ENCODE assay signal across 16 cellular contexts in genomic region chr2:5925620-5926019, GRCh38.
DNase-seq lines count a peak whose midpoint lies in the region; FAIRE-seq and TF ChIP-seq lines count a peak whose summit lies in the region.
"Had no signal": no experiment of that assay in that cellular context is flagged by ENCODE, and none has a peak within 500 bp of the region (broad histone marks: within the 10 kb centered on the region; RNA-seq: fewer than 3 reads in every experiment).

No MANE protein-coding gene starts in this region.

- H3K36me3 ChIP-seq in KMS-11 (ENCODE audit: insufficient read depth) = no peaks in the 10 kb centered on the region
- H3K36me3 ChIP-seq in esophagus muscularis mucosa = no peaks in the 10 kb centered on the region
- H3K36me3 ChIP-seq: BLaER1 treated with 17β-estradiol and CSF1 and Interleukin-3, amounts not matched to agents 10 nM and 100 nM; HAP-1 had no signal

- no peak overlapping the region for H3K4me3 Mint-ChIP-seq in brain
- H3K4me3 Mint-ChIP-seq: B cell; CD8-positive, alpha-beta T cell had no signal

- TF ChIP-seq EP300 in esophagus muscularis mucosa (IDR thresholded peaks at IDR 0.05) = no peak

- H3K27ac ChIP-seq in KMS-11 (no peak overlapping the region), esophagus muscularis mucosa (replicated peaks in 1 of 4) (no peak overlapping the region)
- H3K27ac ChIP-seq: 22Rv1; BLaER1 treated with 17β-estradiol and CSF1 and Interleukin-3, amounts not matched to agents 10 nM and 100 nM had no signal

- H3K4me3 ChIP-seq in KMS-11 (IDR thresholded peaks at IDR 0.05; ENCODE audit: insufficient read depth, low read depth, low read length) (no peak overlapping the region), esophagus muscularis mucosa (no peak overlapping the region)
- H3K4me3 ChIP-seq: BLaER1 treated with 17β-estradiol and CSF1 and Interleukin-3, amounts not matched to agents 10 nM and 100 nM; GM12878; HAP-1 had no signal

- H3K9me3 ChIP-seq in esophagus muscularis mucosa = peaks cover 0 to 11% (median 7%) of the 10 kb centered on the region in 4 donors
- H3K9me3 ChIP-seq: BLaER1 treated with 17β-estradiol and CSF1 and Interleukin-3, amounts not matched to agents 10 nM and 100 nM; HAP-1 had no signal

- H3K79me2 ChIP-seq in KMS-11 (ENCODE audit: insufficient read depth, low read depth) = no peaks in the 10 kb centered on the region

- peak overlapping the region; percentile 85; the same call in 1 of the 2 replicates for H3K4me2 ChIP-seq in KMS-11
- H3K4me2 ChIP-seq: BLaER1 treated with 17β-estradiol and CSF1 and Interleukin-3, amounts not matched to agents 10 nM and 100 nM had no signal

- no peak for TF ChIP-seq POLR2A in esophagus muscularis mucosa (IDR thresholded peaks at IDR 0.05; ENCODE audit: low read depth)

- no peaks in the 10 kb centered on the region for H3K27me3 ChIP-seq in KMS-11 (ENCODE audit: insufficient read depth, low read depth)
- no peaks in the 10 kb centered on the region for H3K27me3 ChIP-seq in esophagus muscularis mucosa
- H3K27me3 ChIP-seq: BLaER1 treated with 17β-estradiol and CSF1 and Interleukin-3, amounts not matched to agents 10 nM and 100 nM had no signal

- 68% methylated on average over 3 of the region's 3 CpGs for WGBS in esophagus muscularis mucosa

- TF ChIP-seq CTCF in KMS-11 (conservative IDR thresholded peaks at IDR 0.05; ENCODE audit: low read depth, low read length) (no peak), brain (conservative IDR thresholded peaks at IDR 0.05) (no peak), esophagus muscularis mucosa (IDR thresholded peaks at IDR 0.05) (no peak)

- H2AFZ ChIP-seq in KMS-11 (ENCODE audit: low read depth) = no peak overlapping the region

- peak; percentile 47 for DNase-seq in esophagus muscularis mucosa (ENCODE audit: extremely low spot score)
- DNase-seq in pons (ENCODE audit: low spot score) = peak; percentile 45
- DNase-seq in HTR-8/SVneo (ENCODE audit: insufficient read length, low spot score) = no peak
- no peak for DNase-seq in stimulated activated CD4-positive, alpha-beta T cell treated with anti-CD3 and anti-CD28 coated beads, Interleukin-1b, Interleukin-23, amount 100 ng/mL, for 48 hours
- DNase-seq in HUDEP-2 (lab: John Stamatoyannopoulos, UW; ENCODE audit: unreplicated experiment in 76 of 76) = no peak
- DNase-seq: Calu3; CD8-positive, alpha-beta T cell; DMS79 treated with DMSO at 0.1 percent for 48 hours had no signal

- intact Hi-C loops in esophagus muscularis mucosa (cut with DNase I) = no loop called here

- no peak overlapping the region for H3K9ac ChIP-seq in KMS-11
- H3K9ac ChIP-seq: BLaER1 treated with 17β-estradiol and CSF1 and Interleukin-3, amounts not matched to agents 10 nM and 100 nM had no signal

- peaks cover 27% of the 10 kb centered on the region for H3K4me1 Mint-ChIP-seq in brain
- H3K4me1 Mint-ChIP-seq: B cell had no signal

- H3K36me3 Mint-ChIP-seq in brain = peaks cover 9% of the 10 kb centered on the region
- H3K36me3 Mint-ChIP-seq: CD8-positive, alpha-beta T cell had no signal

- peaks cover 4% of the 10 kb centered on the region for H3K27me3 Mint-ChIP-seq in brain
- H3K27me3 Mint-ChIP-seq: B cell had no signal

- peak overlapping the region in 3 of 5 experiments; percentile 12 to 68 (median 62) for H3K27ac Mint-ChIP-seq in brain
- H3K27ac Mint-ChIP-seq: B cell; CD8-positive, alpha-beta T cell had no signal

- no peaks in the 10 kb centered on the region for H4K20me1 ChIP-seq in KMS-11 (ENCODE audit: insufficient read depth)
- H4K20me1 ChIP-seq: BLaER1 treated with 17β-estradiol and CSF1 and Interleukin-3, amounts not matched to agents 10 nM and 100 nM had no signal

- FAIRE-seq in HTR-8/SVneo (lab: Jason Lieb, UNC) = no peak
- FAIRE-seq: GM12878, GM19239 had no signal

- H3K9me3 Mint-ChIP-seq in brain = peaks cover 16 to 22% (median 17%) of the 10 kb centered on the region in 5 experiments

- peaks cover 34% of the 10 kb centered on the region for H3K4me1 ChIP-seq in KMS-11 (ENCODE audit: low read depth, poor library complexity, severe bottlenecking)
- H3K4me1 ChIP-seq in esophagus muscularis mucosa = no peaks in the 10 kb centered on the region
- H3K4me1 ChIP-seq: BLaER1 treated with 17β-estradiol and CSF1 and Interleukin-3, amounts not matched to agents 10 nM and 100 nM; HAP-1 had no signal

Comparison
In these comparisons a context has a peak if more than half of its experiments do, and no peak if none do; other contexts are left out.
1. DNase-seq: peak in esophagus muscularis mucosa (single experiment) and pons (single experiment); none in HTR-8/SVneo (single experiment), stimulated activated CD4-positive, alpha-beta T cell treated with anti-CD3 and anti-CD28 coated beads, Interleukin-1b, Interleukin-23, amount 100 ng/mL, for 48 hours (single experiment) and HUDEP-2 (0 of 76).